ENCODE assay signal across 8 cellular contexts in genomic region chr5:157328277-157328912, GRCh38.
A peak's percentile ranks its signal among the peaks of the same experiment; 100 is the strongest.
DNase-seq lines count a peak whose midpoint lies in the region; ATAC-seq and TF ChIP-seq lines count a peak whose summit lies in the region.

No MANE protein-coding gene starts in this region.

- H3K36me3 Mint-ChIP-seq in CD14-positive monocyte = peaks cover 60 to 62% of the 10 kb centered on the region in 2 donors
- H3K36me3 Mint-ChIP-seq in memory B cell = peaks cover 32% of the 10 kb centered on the region

- H3K27me3 ChIP-seq in duodenal mucosa (ENCODE audit: control insufficient read depth in 1 of 2, insufficient read depth in 2 of 2, low read length in 2 of 2) = no peaks in the 10 kb centered on the region

- peak overlapping the region; percentile 46 to 49 for H3K4me3 ChIP-seq in duodenal mucosa (ENCODE audit: low read depth in 1 of 2, low read length in 2 of 2)

- peak overlapping the region in 1 of 2 donors; percentile 12 for H3K9ac ChIP-seq in duodenal mucosa (ENCODE audit: low read depth in 1 of 2, low read length in 2 of 2)

- H3K36me3 ChIP-seq in duodenal mucosa (ENCODE audit: control insufficient read depth in 1 of 2, insufficient read depth in 2 of 2, low read length in 2 of 2) = peaks cover 5 to 19% of the 10 kb centered on the region in 2 donors

- H3K27ac ChIP-seq in duodenal mucosa (ENCODE audit: low read depth, low read length) = no peak overlapping the region

- ATAC-seq in GM19035 (IDR thresholded peaks at IDR 0.05; ENCODE audit: unreplicated experiment) (peak; percentile 91), HG03196 (IDR thresholded peaks at IDR 0.05; ENCODE audit: unreplicated experiment) (peak; percentile 79), memory B cell (ENCODE audit: low read depth) (peak; percentile 99)

- H3K9me3 Mint-ChIP-seq in CD14-positive monocyte = peaks cover 0 to 5% (median 3%) of the 10 kb centered on the region in 7 donors
- H3K9me3 Mint-ChIP-seq in memory B cell = no peaks in the 10 kb centered on the region

- peak; percentile 89 for TF ChIP-seq CTCF in CD14-positive monocyte (IDR thresholded peaks at IDR 0.05)

- H3K27ac Mint-ChIP-seq in CD14-positive monocyte = peak overlapping the region in 1 of 7 donors; percentile 12
- no peak overlapping the region for H3K27ac Mint-ChIP-seq in memory B cell

- H3K4me3 Mint-ChIP-seq in CD14-positive monocyte (no peak overlapping the region), memory B cell (no peak overlapping the region)

- no peaks in the 10 kb centered on the region for H3K27me3 Mint-ChIP-seq in CD14-positive monocyte (ENCODE audit: low read depth in 3 of 3)
- H3K27me3 Mint-ChIP-seq in memory B cell = no peaks in the 10 kb centered on the region

- intact Hi-C loops in CD14-positive monocyte (cut with micrococcal nuclease) = loop anchor here (5.0 to 10.0 kb wide), 3 partner anchors 149 to 416 kb away; partner anchors contain the start of gene LSM11 (in 2 of the 2)

- DNase-seq in CD14-positive monocyte (ENCODE audit: low spot score) = peak; percentile 63
- DNase-seq in NCI-H345 (lab: John Stamatoyannopoulos, UW) = peak; percentile 80
- peak; percentile 53 for DNase-seq in activated CD4-positive, CD25-positive, alpha-beta regulatory T cell treated with anti-CD3 and anti-CD28 coated beads, Interleukin-2, amount 50 U/mL, for 72 hours
- peak; percentile 39 to 58 for DNase-seq in memory B cell (ENCODE audit: low spot score in 2 of 2)
- DNase-seq in stimulated activated CD8-positive, alpha-beta memory T cell treated with anti-CD3 and anti-CD28 coated beads, Interleukin-2, amount 100 ng/mL, for 48 hours (ENCODE audit: low read depth in 2 of 2) = peak; percentile 23 to 34

- H3K9me3 ChIP-seq in duodenal mucosa (ENCODE audit: control insufficient read depth in 1 of 2, low read length in 2 of 2) = no peaks in the 10 kb centered on the region

- H3K4me1 ChIP-seq in duodenal mucosa (ENCODE audit: control insufficient read depth in 1 of 2, insufficient read depth in 2 of 2, low read length in 2 of 2) = peaks cover 12 to 29% of the 10 kb centered on the region in 2 donors

- peaks cover 9% of the 10 kb centered on the region for H3K4me1 Mint-ChIP-seq in CD14-positive monocyte
- peaks cover 9% of the 10 kb centered on the region for H3K4me1 Mint-ChIP-seq in memory B cell

Comparison
In these comparisons a context has a peak if more than half of its experiments do, and no peak if none do; other contexts are left out.
1. DNase-seq: peak in every context shown above with its lines; median percentile 80 in NCI-H345; 63 in CD14-positive monocyte; 53 in activated CD4-positive, CD25-positive, alpha-beta regulatory T cell treated with anti-CD3 and anti-CD28 coated beads, Interleukin-2, amount 50 U/mL, for 72 hours; 48 in memory B cell; 28 in stimulated activated CD8-positive, alpha-beta memory T cell treated with anti-CD3 and anti-CD28 coated beads, Interleukin-2, amount 100 ng/mL, for 48 hours.